Comparison of ENCODE assay signal across 7 cellular contexts in the genomic region with DNA sequence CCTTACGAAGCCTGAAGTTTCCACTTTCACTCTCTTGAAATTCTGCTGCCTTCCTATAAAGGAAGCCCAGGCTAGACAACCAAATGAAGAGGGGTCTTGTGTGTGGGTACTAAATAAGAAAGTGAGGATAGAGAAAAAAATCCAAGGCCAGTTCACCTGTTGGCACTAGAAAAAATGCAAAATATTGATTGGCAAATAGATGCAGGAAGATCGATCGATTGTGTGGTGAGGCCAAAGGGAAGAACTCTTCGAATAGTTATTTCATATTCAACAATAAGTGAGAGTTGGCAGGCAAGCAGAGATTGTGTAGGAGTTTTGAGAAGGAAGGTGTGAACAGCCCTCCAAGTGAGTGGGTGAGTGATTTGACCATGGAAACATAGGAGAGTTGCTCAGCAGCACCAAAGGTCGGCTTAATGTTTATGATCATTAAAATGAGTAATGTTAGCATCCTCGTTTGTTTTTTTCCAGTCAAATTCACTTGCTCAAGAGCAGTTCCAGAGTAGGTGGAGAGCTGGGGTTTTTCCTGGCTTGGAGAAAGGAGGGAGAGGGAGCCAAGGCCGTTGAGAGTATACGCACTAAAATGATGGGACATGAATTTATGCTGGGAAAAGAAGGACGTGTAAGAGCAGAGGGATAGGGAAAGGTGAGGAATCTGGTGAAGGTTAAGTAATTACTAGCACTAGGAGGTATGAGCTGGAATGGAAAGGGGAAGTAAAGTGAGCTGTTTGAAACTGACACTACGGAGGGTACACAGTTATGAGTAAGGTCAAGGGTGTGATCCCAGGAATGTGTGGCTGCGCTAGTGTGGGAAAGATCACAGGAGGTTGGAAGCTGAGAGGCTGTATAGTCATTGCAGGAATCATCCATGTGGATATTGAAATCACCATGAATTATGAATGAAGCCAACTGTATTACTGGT. TPM values are rescaled to one million over a fixed set of nuclear protein-coding genes. Genes with fewer than 3 reads are reported as not detected.
DNase-seq lines count a peak whose midpoint lies in the region; ATAC-seq, FAIRE-seq and TF ChIP-seq lines count a peak whose summit lies in the region.

No MANE protein-coding gene starts in this region.

- peak overlapping the region; percentile 99 for H3K27ac Mint-ChIP-seq in HFFc6

- no peaks in the 10 kb centered on the region for H3K9me3 Mint-ChIP-seq in HFFc6

- H3K4me1 ChIP-seq in small intestine (ENCODE audit: control insufficient read depth in 2 of 2, insufficient read depth in 1 of 2, low read depth in 1 of 2, low read length in 1 of 2): peaks cover 3 to 5% of the 10 kb centered on the region in 2 donors

- H3K36me3 ChIP-seq in small intestine (ENCODE audit: control insufficient read depth in 2 of 2, insufficient read depth in 2 of 2, low read length in 2 of 2): no peaks in the 10 kb centered on the region

- no peak for ATAC-seq in GM18909 (IDR thresholded peaks at IDR 0.05; ENCODE audit: poor library complexity, unreplicated experiment)

- H3K27ac ChIP-seq in small intestine (ENCODE audit: low read depth in 1 of 2, low read length in 1 of 2) (no peak overlapping the region), caudate nucleus (ENCODE audit: low read depth, low read length) (no peak overlapping the region)

- TF ChIP-seq CTCF in HFFc6 (IDR thresholded peaks at IDR 0.05) (no peak), fibroblast of villous mesenchyme (IDR thresholded peaks at IDR 0.05; ENCODE audit: insufficient read depth, low read depth, low read length) (no peak)

- H3K4me1 Mint-ChIP-seq in HFFc6 (ENCODE audit: low read depth): peaks cover 58% of the 10 kb centered on the region

- FAIRE-seq in small intestine (lab: Jason Lieb, UNC): no peak

- H3K27me3 ChIP-seq in small intestine (ENCODE audit: control insufficient read depth in 2 of 2, insufficient read depth in 2 of 2, low read length in 2 of 2): no peaks in the 10 kb centered on the region

- H3K4me3 ChIP-seq in fibroblast of villous mesenchyme (ENCODE audit: low read depth, low read length) (peak overlapping the region; percentile 98), small intestine (ENCODE audit: low read depth in 1 of 2, low read length in 2 of 2) (peak overlapping the region in 1 of 2 donors; percentile 81)

- H3K36me3 Mint-ChIP-seq in HFFc6 (ENCODE audit: low read depth): peaks cover 5% of the 10 kb centered on the region; the same call in 1 of the 2 replicates

- no peaks in the 10 kb centered on the region for H3K9me3 ChIP-seq in small intestine (ENCODE audit: control insufficient read depth, low read depth)

- peaks cover 4% of the 10 kb centered on the region for H3K27me3 Mint-ChIP-seq in HFFc6 (ENCODE audit: insufficient read depth)

- peak overlapping the region; percentile 97 for H3K4me3 Mint-ChIP-seq in HFFc6

- DNase-seq in HFFc6: no peak
- peak; percentile 14 for DNase-seq in SKM-1 treated with dmso at 0.1 percent for 144 hours (lab: John Stamatoyannopoulos, UW; ENCODE audit: unreplicated experiment)
- peak; percentile 94 for DNase-seq in fibroblast of villous mesenchyme (ENCODE audit: low read depth)
- DNase-seq in small intestine: peak; percentile 12
- DNase-seq in GOT3 (lab: John Stamatoyannopoulos, UW): no peak
- no peak for DNase-seq in caudate nucleus (lab: John Stamatoyannopoulos, UW)

- WGBS in small intestine, 3 donors: 51 to 59% (median 59%) methylated on average over 11 of the region's 11 CpGs

RNA-seq across cellular contexts. Expression of a gene that starts 1.1 kb away (rescaled TPM):
- 10 to 100 TPM; 35.1 to 40.2 (median 37.9) TPM for total RNA-seq in HFFc6 (2021; fragmentation: NEBNext Ultra II Directional; extraction: Animal tissue kit (Norgen Biotek cat#: 25700))
- total RNA-seq in fibroblast of villous mesenchyme: 50.6 and 67.8 TPM in 2 replicates
- 10 to 100 TPM; 11.1 to 18.6 (median 14.1) TPM for polyA plus RNA-seq in small intestine

Comparison
In these comparisons a context has a peak if more than half of its experiments do, and no peak if none do; other contexts are left out.
1. DNase-seq: peak in SKM-1 treated with dmso at 0.1 percent for 144 hours (single experiment), fibroblast of villous mesenchyme (single experiment) and small intestine (single experiment); none in HFFc6 (single experiment), GOT3 (single experiment) and caudate nucleus (0 of 61).